In genomic region chr11:128717581-128717980, GRCh38 we compare ENCODE assay signal across 11 cellular contexts. TPM values are rescaled to one million over a fixed set of nuclear protein-coding genes. Genes with fewer than 3 reads are reported as not detected.
DNase-seq lines count a peak whose midpoint lies in the region; ATAC-seq lines count a peak whose summit lies in the region.
"Had no signal": no experiment of that assay in that cellular context is flagged by ENCODE, and none has a peak within 500 bp of the region (broad histone marks: within the 10 kb centered on the region; RNA-seq: fewer than 3 reads in every experiment).

No MANE protein-coding gene starts in this region.

- CTCF ChIA-PET in activated CD4-positive, alpha-beta memory T cell treated with anti-CD3 and anti-CD28 coated beads for 36 hours (lab: Charles Lee), result interaction anchor here (1.6 kb wide), 1 partner anchor 14 kb away, joined by 4 read pairs; no protein-coding TSS in a partner anchor

- peaks cover 74% of the 10 kb centered on the region for H3K4me1 ChIP-seq in thymus (ENCODE audit: control insufficient read depth, insufficient read depth, low read length)
- H3K4me1 ChIP-seq: prostate gland had no signal

- POLR2A ChIA-PET in activated CD4-positive, alpha-beta memory T cell treated with anti-CD3 and anti-CD28 coated beads for 36 hours (lab: Charles Lee), result interaction anchor here (1.0 to 2.4 kb wide), 4 partner anchors 8 to 32 kb away, joined by 3 to 12 read pairs (median 8); partner anchors contain the start of gene FLI1

- H3K27me3 ChIP-seq in thymus (ENCODE audit: control insufficient read depth, insufficient read depth), result no peaks in the 10 kb centered on the region

- H3K27me3 Mint-ChIP-seq in activated T-cell treated with anti-CD3 and anti-CD28 coated beads, Interleukin-2, amount 50 U/mL, for 4 hours (ENCODE audit: low read depth), result no peaks in the 10 kb centered on the region
- H3K27me3 Mint-ChIP-seq in activated CD4-positive, alpha-beta memory T cell treated with anti-CD3 and anti-CD28 coated beads for 36 hours, result no peaks in the 10 kb centered on the region
- no peaks in the 10 kb centered on the region for H3K27me3 Mint-ChIP-seq in memory B cell

- H3K4me3 ChIP-seq in thymus (ENCODE audit: low read length), result no peak overlapping the region
- H3K4me3 ChIP-seq: prostate gland had no signal

- peaks cover 100% of the 10 kb centered on the region for H3K4me1 Mint-ChIP-seq in activated T-cell treated with anti-CD3 and anti-CD28 coated beads, Interleukin-2, amount 50 U/mL, for 4 hours (ENCODE audit: low read depth)
- peaks cover 97% of the 10 kb centered on the region for H3K4me1 Mint-ChIP-seq in activated CD4-positive, alpha-beta memory T cell treated with anti-CD3 and anti-CD28 coated beads for 36 hours (ENCODE audit: low read depth)
- peaks cover 84% of the 10 kb centered on the region for H3K4me1 Mint-ChIP-seq in memory B cell

- no peaks in the 10 kb centered on the region for H3K9me3 Mint-ChIP-seq in activated T-cell treated with anti-CD3 and anti-CD28 coated beads, Interleukin-2, amount 50 U/mL, for 4 hours
- peaks cover under 1% of the 10 kb centered on the region for H3K9me3 Mint-ChIP-seq in activated CD4-positive, alpha-beta memory T cell treated with anti-CD3 and anti-CD28 coated beads for 36 hours
- no peaks in the 10 kb centered on the region for H3K9me3 Mint-ChIP-seq in memory B cell

- no peak for DNase-seq in activated T-cell treated with anti-CD3 and anti-CD28 coated beads, Interleukin-2, amount 50 U/mL, for 4 hours
- no peak for DNase-seq in activated T-cell treated with anti-CD3 and anti-CD28 coated beads, Interleukin-2, amount 50 U/mL, for 1 hour
- no peak for DNase-seq in activated CD4-positive, alpha-beta memory T cell treated with anti-CD3 and anti-CD28 coated beads for 36 hours
- DNase-seq in memory B cell (ENCODE audit: low spot score in 2 of 2) (no peak), NCI-H69 (lab: John Stamatoyannopoulos, UW) (no peak), glomerular visceral epithelial cell (ENCODE audit: extremely low spot score) (no peak)
- DNase-seq: NCI-H187 treated with DMSO at 0.1 percent for 48 hours, PC-3 had no signal

- ATAC-seq in activated T-cell treated with anti-CD3 and anti-CD28 coated beads, Interleukin-2, amount 50 U/mL, for 4 hours, result no peak
- ATAC-seq in memory B cell (ENCODE audit: low read depth) (no peak), GM21390 (IDR thresholded peaks at IDR 0.05; ENCODE audit: unreplicated experiment) (no peak)

- intact Hi-C loops in activated CD4-positive, alpha-beta memory T cell treated with anti-CD3 and anti-CD28 coated beads for 36 hours (cut with micrococcal nuclease), result loop anchor here (2.0 to 5.0 kb wide), 3 partner anchors 15 to 415 kb away; no protein-coding TSS in a partner anchor

- H3K4me3 Mint-ChIP-seq in activated T-cell treated with anti-CD3 and anti-CD28 coated beads, Interleukin-2, amount 50 U/mL, for 4 hours, result peak overlapping the region; percentile 68
- peak overlapping the region; percentile 63 for H3K4me3 Mint-ChIP-seq in activated CD4-positive, alpha-beta memory T cell treated with anti-CD3 and anti-CD28 coated beads for 36 hours
- H3K4me3 Mint-ChIP-seq in memory B cell, result peak overlapping the region; percentile 55

- no peaks in the 10 kb centered on the region for H3K36me3 ChIP-seq in thymus (ENCODE audit: control insufficient read depth, insufficient read depth)
- H3K36me3 ChIP-seq: prostate gland had no signal

- H3K27ac ChIP-seq in thymus (ENCODE audit: low read depth), result peak overlapping the region; percentile 95
- H3K27ac ChIP-seq: prostate gland had no signal

- peak overlapping the region; percentile 97 for H3K27ac Mint-ChIP-seq in activated CD4-positive, alpha-beta memory T cell treated with anti-CD3 and anti-CD28 coated beads for 36 hours
- peak overlapping the region; percentile 95 for H3K27ac Mint-ChIP-seq in memory B cell

- H3K36me3 Mint-ChIP-seq in activated T-cell treated with anti-CD3 and anti-CD28 coated beads, Interleukin-2, amount 50 U/mL, for 4 hours (ENCODE audit: insufficient read depth), result peaks cover 2% of the 10 kb centered on the region
- peaks cover 3% of the 10 kb centered on the region for H3K36me3 Mint-ChIP-seq in activated CD4-positive, alpha-beta memory T cell treated with anti-CD3 and anti-CD28 coated beads for 36 hours
- H3K36me3 Mint-ChIP-seq in memory B cell, result peaks cover 5% of the 10 kb centered on the region

- no peaks in the 10 kb centered on the region for H3K9me3 ChIP-seq in thymus (ENCODE audit: control insufficient read depth)
- H3K9me3 ChIP-seq: prostate gland had no signal

RNA-seq across cellular contexts. Expression of gene FLI1, which starts 23.7 kb away (rescaled TPM):
- total RNA-seq in activated T-cell treated with anti-CD3 and anti-CD28 coated beads, Interleukin-2, amount 50 U/mL, for 4 hours, result 10 to 100 TPM; 18.1 to 22.7 (median 21.7) TPM
- total RNA-seq in activated CD4-positive, alpha-beta memory T cell treated with anti-CD3 and anti-CD28 coated beads for 36 hours, result 10 to 100 TPM; 60.3 to 63.7 TPM
- 42.7 TPM for polyA plus RNA-seq in thymus
